Comparison of ENCODE assay signal across 1 cellular context in genomic region chr18:35522130-35522959, GRCh38.
TF ChIP-seq lines count a peak whose summit lies in the region.

No MANE protein-coding gene starts in this region.

TF ChIP-seq in H1, 55 proteins besides CTCF, POLR2A, EP300 and RAD21:
- TF ChIP-seq YY1 (IDR thresholded peaks at IDR 0.05; ENCODE audit: low read depth, low read length), result no peak
